In the genomic region with DNA sequence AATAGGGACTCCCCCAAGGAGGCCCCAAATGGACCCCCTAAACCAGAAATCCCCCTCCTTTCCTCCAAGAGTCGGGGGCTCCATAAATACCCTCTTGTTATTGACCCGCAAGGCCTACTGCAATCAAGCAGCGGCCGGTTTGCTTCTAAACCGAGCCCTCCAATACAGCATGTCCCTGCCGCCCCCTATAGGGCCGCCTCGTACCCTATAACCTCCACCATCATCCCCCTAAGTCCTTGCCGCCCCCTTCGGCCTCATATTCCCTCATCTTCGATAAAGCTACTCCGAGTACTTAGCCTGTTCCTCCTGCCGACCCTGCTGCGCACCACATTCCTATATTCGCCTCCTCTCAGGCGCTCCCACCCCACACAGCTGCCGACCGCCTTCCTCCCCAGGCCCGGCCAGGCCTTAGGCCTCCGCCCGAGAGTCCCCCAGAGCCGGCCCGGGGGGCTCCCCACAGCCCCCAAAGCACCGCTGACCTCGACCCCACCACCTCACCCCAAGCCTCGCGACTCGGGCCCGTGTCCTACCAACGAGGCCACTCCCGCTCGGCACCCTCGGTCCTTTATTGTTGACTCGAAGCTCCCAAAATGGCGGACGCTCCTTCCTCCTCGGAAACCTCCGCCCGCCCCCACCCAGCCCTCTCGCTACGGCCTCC, we compare ENCODE assay signal across 1 cellular context.
TF ChIP-seq lines count a peak whose summit lies in the region.

No MANE protein-coding gene starts in this region.

TF ChIP-seq in HepG2, 621 proteins besides CTCF, POLR2A, EP300 and RAD21 (continued from another document and continues in another):
- TF ChIP-seq HOMEZ (CRISPR knock-in tag; IDR thresholded peaks at IDR 0.05; ENCODE audit: low read depth) (no peak), ZNF101 (CRISPR knock-in tag; IDR thresholded peaks at IDR 0.05; ENCODE audit: borderline replicate concordance, low read depth) (no peak), FOXM1 (CRISPR knock-in tag; IDR thresholded peaks at IDR 0.05) (no peak), ATF7-NPFF (CRISPR knock-in tag; IDR thresholded peaks at IDR 0.05; ENCODE audit: low read depth) (no peak), BRF2 (CRISPR knock-in tag; IDR thresholded peaks at IDR 0.05) (no peak), RXRA (CRISPR knock-in tag; IDR thresholded peaks at IDR 0.05) (no peak), NFKB2 (CRISPR knock-in tag; IDR thresholded peaks at IDR 0.05; ENCODE audit: borderline replicate concordance) (peak; percentile 63; the same call in 1 of the 2 replicates), SNAPC4 (CRISPR knock-in tag; IDR thresholded peaks at IDR 0.05) (no peak), KDM4B (CRISPR knock-in tag; IDR thresholded peaks at IDR 0.05) (no peak), ZNF773 (CRISPR knock-in tag; IDR thresholded peaks at IDR 0.05; ENCODE audit: borderline replicate concordance) (no peak), ZNF766 (CRISPR knock-in tag; IDR thresholded peaks at IDR 0.05; ENCODE audit: borderline replicate concordance) (0 out of 2 replicates have a peak, but pooled peaks have one; percentile 9), ZNF569 (CRISPR knock-in tag; IDR thresholded peaks at IDR 0.05; ENCODE audit: borderline replicate concordance) (no peak), ZNF20 (CRISPR knock-in tag; IDR thresholded peaks at IDR 0.05) (0 out of 2 replicates have a peak, but pooled peaks have one; percentile 38), ZNF354B (CRISPR knock-in tag; IDR thresholded peaks at IDR 0.05) (no peak), ZNF788 (CRISPR knock-in tag; IDR thresholded peaks at IDR 0.05; ENCODE audit: borderline replicate concordance) (no peak), SOX5 (CRISPR knock-in tag; IDR thresholded peaks at IDR 0.05; ENCODE audit: borderline replicate concordance) (no peak), MIER3 (CRISPR knock-in tag; IDR thresholded peaks at IDR 0.05; ENCODE audit: borderline replicate concordance) (peak; percentile 26; the same call in 1 of the 2 replicates), MEF2D (CRISPR knock-in tag; IDR thresholded peaks at IDR 0.05) (no peak), MIER2 (CRISPR knock-in tag; IDR thresholded peaks at IDR 0.05) (no peak), SSRP1 (CRISPR knock-in tag; IDR thresholded peaks at IDR 0.05) (no peak), HNF1A (IDR thresholded peaks at IDR 0.05; ENCODE audit: low read depth) (no peak), HNF1A (CRISPR knock-in tag; IDR thresholded peaks at IDR 0.05; ENCODE audit: borderline replicate concordance) (no peak), NKX3-1 (CRISPR knock-in tag; IDR thresholded peaks at IDR 0.05) (no peak), HIVEP1 (CRISPR knock-in tag; IDR thresholded peaks at IDR 0.05) (no peak), NR2F1 (CRISPR knock-in tag; IDR thresholded peaks at IDR 0.05) (no peak), BORCS8-MEF2B (CRISPR knock-in tag; IDR thresholded peaks at IDR 0.05) (no peak), PRDM10 (CRISPR knock-in tag; IDR thresholded peaks at IDR 0.05; ENCODE audit: low read depth) (no peak), ZNF558 (CRISPR knock-in tag; IDR thresholded peaks at IDR 0.05; ENCODE audit: borderline replicate concordance) (0 out of 2 replicates have a peak, but pooled peaks have one; percentile 10), HNRNPL (IDR thresholded peaks at IDR 0.05; ENCODE audit: low read depth, low read length) (0 out of 2 replicates have a peak, but pooled peaks have one; percentile 1), RFX1 (IDR thresholded peaks at IDR 0.05) (no peak), HOXA9 (CRISPR knock-in tag; IDR thresholded peaks at IDR 0.05; ENCODE audit: borderline replicate concordance) (no peak), GTF3A (CRISPR knock-in tag; conservative IDR thresholded peaks at IDR 0.05) (no peak)
- TF ChIP-seq, protein P1, sequence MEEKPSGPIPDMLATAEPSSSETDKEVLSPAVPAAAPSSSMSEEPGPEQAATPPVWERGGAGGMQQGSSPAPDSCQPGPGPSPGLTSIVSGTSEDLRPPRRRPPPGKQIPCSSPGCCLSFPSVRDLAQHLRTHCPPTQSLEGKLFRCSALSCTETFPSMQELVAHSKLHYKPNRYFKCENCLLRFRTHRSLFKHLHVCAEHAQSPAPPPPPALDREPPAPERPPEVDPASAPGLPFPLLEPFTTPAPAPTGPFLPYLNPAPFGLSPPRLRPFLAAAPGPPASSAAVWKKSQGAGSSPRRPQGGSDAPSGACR (CRISPR knock-in tag; IDR thresholded peaks at IDR 0.05), result no peak
- TF ChIP-seq, protein P2, sequence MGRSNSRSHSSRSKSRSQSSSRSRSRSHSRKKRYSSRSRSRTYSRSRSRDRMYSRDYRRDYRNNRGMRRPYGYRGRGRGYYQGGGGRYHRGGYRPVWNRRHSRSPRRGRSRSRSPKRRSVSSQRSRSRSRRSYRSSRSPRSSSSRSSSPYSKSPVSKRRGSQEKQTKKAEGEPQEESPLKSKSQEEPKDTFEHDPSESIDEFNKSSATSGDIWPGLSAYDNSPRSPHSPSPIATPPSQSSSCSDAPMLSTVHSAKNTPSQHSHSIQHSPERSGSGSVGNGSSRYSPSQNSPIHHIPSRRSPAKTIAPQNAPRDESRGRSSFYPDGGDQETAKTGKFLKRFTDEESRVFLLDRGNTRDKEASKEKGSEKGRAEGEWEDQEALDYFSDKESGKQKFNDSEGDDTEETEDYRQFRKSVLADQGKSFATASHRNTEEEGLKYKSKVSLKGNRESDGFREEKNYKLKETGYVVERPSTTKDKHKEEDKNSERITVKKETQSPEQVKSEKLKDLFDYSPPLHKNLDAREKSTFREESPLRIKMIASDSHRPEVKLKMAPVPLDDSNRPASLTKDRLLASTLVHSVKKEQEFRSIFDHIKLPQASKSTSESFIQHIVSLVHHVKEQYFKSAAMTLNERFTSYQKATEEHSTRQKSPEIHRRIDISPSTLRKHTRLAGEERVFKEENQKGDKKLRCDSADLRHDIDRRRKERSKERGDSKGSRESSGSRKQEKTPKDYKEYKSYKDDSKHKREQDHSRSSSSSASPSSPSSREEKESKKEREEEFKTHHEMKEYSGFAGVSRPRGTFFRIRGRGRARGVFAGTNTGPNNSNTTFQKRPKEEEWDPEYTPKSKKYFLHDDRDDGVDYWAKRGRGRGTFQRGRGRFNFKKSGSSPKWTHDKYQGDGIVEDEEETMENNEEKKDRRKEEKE (IDR thresholded peaks at IDR 0.05), result no peak
- TF ChIP-seq, protein P3, sequence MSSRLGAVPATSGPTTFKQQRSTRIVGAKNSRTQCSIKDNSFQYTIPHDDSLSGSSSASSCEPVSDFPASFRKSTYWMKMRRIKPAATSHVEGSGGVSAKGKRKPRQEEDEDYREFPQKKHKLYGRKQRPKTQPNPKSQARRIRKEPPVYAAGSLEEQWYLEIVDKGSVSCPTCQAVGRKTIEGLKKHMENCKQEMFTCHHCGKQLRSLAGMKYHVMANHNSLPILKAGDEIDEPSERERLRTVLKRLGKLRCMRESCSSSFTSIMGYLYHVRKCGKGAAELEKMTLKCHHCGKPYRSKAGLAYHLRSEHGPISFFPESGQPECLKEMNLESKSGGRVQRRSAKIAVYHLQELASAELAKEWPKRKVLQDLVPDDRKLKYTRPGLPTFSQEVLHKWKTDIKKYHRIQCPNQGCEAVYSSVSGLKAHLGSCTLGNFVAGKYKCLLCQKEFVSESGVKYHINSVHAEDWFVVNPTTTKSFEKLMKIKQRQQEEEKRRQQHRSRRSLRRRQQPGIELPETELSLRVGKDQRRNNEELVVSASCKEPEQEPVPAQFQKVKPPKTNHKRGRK (CRISPR knock-in tag; IDR thresholded peaks at IDR 0.05), result no peak
